Comparison of ENCODE assay signal across 1 cellular context in genomic region chr14:37237094-37237493, GRCh38.
A peak's percentile ranks its signal among the peaks of the same experiment; 100 is the strongest.
TF ChIP-seq lines count a peak whose summit lies in the region.

No MANE protein-coding gene starts in this region.

TF ChIP-seq in HepG2, 621 proteins besides CTCF, POLR2A, EP300 and RAD21 (continued from another document):
- TF ChIP-seq AFF4 (CRISPR knock-in tag; IDR thresholded peaks at IDR 0.05) = no peak
- TF ChIP-seq ZNF33B (CRISPR knock-in tag; IDR thresholded peaks at IDR 0.05) = 0 out of 2 replicates have a peak, but pooled peaks have one; percentile 4
- no peak for TF ChIP-seq ZMAT5 (CRISPR knock-in tag; IDR thresholded peaks at IDR 0.05; ENCODE audit: borderline replicate concordance, low read depth)
- TF ChIP-seq PHF8 (CRISPR knock-in tag; IDR thresholded peaks at IDR 0.05) = no peak
- TF ChIP-seq ZNF3 (CRISPR knock-in tag; IDR thresholded peaks at IDR 0.05) = no peak
- no peak for TF ChIP-seq ZEB1 (IDR thresholded peaks at IDR 0.05; ENCODE audit: insufficient replicate concordance, low read depth)
- TF ChIP-seq BRD4 (CRISPR knock-in tag; IDR thresholded peaks at IDR 0.05) = no peak
- no peak for TF ChIP-seq ZSCAN31 (CRISPR knock-in tag; IDR thresholded peaks at IDR 0.05; ENCODE audit: low read depth)
- TF ChIP-seq REST (IDR thresholded peaks at IDR 0.05; ENCODE audit: borderline replicate concordance in 1 of 2, low read depth in 1 of 2, low read length in 2 of 2) = no peak
